Comparison of ENCODE assay signal across 1 cellular context in genomic region chr3:55882006-55882405, GRCh38.
TF ChIP-seq lines count a peak whose summit lies in the region.

No MANE protein-coding gene starts in this region.

TF ChIP-seq in SK-N-SH, 30 proteins besides CTCF, POLR2A, EP300 and RAD21 (continued from another document):
- no peak for TF ChIP-seq YY1 (IDR thresholded peaks at IDR 0.05; ENCODE audit: low read depth)
- TF ChIP-seq JUND (IDR thresholded peaks at IDR 0.05) = no peak
- TF ChIP-seq RXRA (IDR thresholded peaks at IDR 0.05; ENCODE audit: borderline replicate concordance, low read depth) = no peak
- TF ChIP-seq SIN3A (IDR thresholded peaks at IDR 0.05; ENCODE audit: borderline replicate concordance, low read depth, low read length) = no peak
- no peak for TF ChIP-seq MEF2A (IDR thresholded peaks at IDR 0.05; ENCODE audit: borderline replicate concordance, low read depth)
